Comparison of ENCODE assay signal across 8 cellular contexts in the genomic region with DNA sequence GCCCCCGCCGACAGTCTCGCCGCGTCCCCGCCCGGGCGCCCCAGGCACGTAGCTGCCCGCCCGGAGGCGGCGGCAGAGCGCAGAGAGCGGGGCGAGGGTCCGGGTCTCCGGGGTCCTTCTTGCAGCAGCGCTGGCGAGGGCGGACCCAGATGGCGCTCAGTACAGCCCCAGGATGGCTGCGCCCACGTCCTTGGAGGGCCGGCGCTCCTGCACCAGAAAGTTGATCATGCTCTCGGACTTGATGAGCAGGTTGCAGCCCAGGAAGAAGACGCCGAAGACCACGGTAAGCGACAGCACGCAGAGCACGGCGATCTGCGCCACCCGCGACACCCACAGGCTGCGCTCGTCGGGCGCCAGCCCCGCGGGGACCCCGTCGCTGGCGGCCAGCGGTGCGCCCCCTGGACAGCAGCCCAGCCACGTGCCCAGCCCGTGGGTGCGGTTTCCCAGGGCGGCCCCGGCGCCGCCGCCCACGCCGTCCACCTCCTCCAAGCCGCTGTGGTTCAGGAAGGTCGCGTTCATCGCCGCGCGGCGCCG. TPM values are rescaled to one million over a fixed set of nuclear protein-coding genes. Genes with fewer than 3 reads are reported as not detected.
DNase-seq lines count a peak whose midpoint lies in the region; ATAC-seq and TF ChIP-seq lines count a peak whose summit lies in the region.

No MANE protein-coding gene starts in this region.

- peaks cover 46% of the 10 kb centered on the region for H3K27me3 Mint-ChIP-seq in activated T-helper 2 cell treated with anti-CD3 and anti-CD28 coated beads, Interferon-gamma antibody, Interleukin-2, Interleukin-4, amounts not matched to agents 10 μg/mL and 5 μg/mL and 100 μg/mL, durations not matched to agents 14 hours and 24 hours and 36 hours (ENCODE audit: low read depth)

- no CpG with 5 or more reads among the region's 67 CpGs for WGBS in iPS DF 6.9 (ENCODE audit: insufficient coverage, insufficient read length)
- WGBS in spleen, 5 donors, result 1 to 3% (median 1%) methylated on average over 34 to 67 of the region's 67 CpGs

- no peaks in the 10 kb centered on the region for H3K9me3 Mint-ChIP-seq in activated T-helper 2 cell treated with anti-CD3 and anti-CD28 coated beads, Interferon-gamma antibody, Interleukin-2, Interleukin-4, amounts not matched to agents 10 μg/mL and 5 μg/mL and 100 μg/mL, durations not matched to agents 14 hours and 24 hours and 36 hours

- TF ChIP-seq CTCF in spleen (IDR thresholded peaks at IDR 0.05 in 8 of 11, conservative IDR thresholded peaks at IDR 0.05 in 3 of 11), result no peak

- H3K36me3 ChIP-seq in iPS DF 6.9 (ENCODE audit: control insufficient read depth, insufficient read depth, low read length), result no peaks in the 10 kb centered on the region; the same call in 1 of the 2 replicates
- no peaks in the 10 kb centered on the region for H3K36me3 ChIP-seq in spleen

- no peak overlapping the region for H3K27ac Mint-ChIP-seq in activated T-helper 2 cell treated with anti-CD3 and anti-CD28 coated beads, Interferon-gamma antibody, Interleukin-2, Interleukin-4, amounts not matched to agents 10 μg/mL and 5 μg/mL and 100 μg/mL, durations not matched to agents 14 hours and 24 hours and 36 hours

- ATAC-seq in GM18519 (IDR thresholded peaks at IDR 0.05; ENCODE audit: low FRiP score, unreplicated experiment), result no peak
- no peak for ATAC-seq in GM18517 (IDR thresholded peaks at IDR 0.05; ENCODE audit: unreplicated experiment)

- intact Hi-C loops in activated T-helper 2 cell treated with anti-CD3 and anti-CD28 coated beads, Interferon-gamma antibody, Interleukin-2, Interleukin-4, amounts not matched to agents 10 μg/mL and 5 μg/mL and 100 μg/mL, durations not matched to agents 14 hours and 24 hours and 36 hours (cut with micrococcal nuclease), result no loop called here
- intact Hi-C loops in spleen (cut with DNase I; ENCODE audit: low total_unique reads), result no loop called here

- H3K9me3 ChIP-seq in iPS DF 6.9 (ENCODE audit: control insufficient read depth, insufficient read depth, low read length), result no peaks in the 10 kb centered on the region
- no peaks in the 10 kb centered on the region for H3K9me3 ChIP-seq in spleen

- H3K27ac ChIP-seq in iPS DF 6.9 (ENCODE audit: low read length) (no peak overlapping the region), spleen (no peak overlapping the region)

- peak; percentile 21 for DNase-seq in activated CD4-positive, alpha-beta T cell treated with anti-CD3 and anti-CD28 coated beads for 48 hours
- no peak for DNase-seq in activated CD4-positive, alpha-beta T cell treated with anti-CD3 and anti-CD28 coated beads for 4 hours
- no peak for DNase-seq in activated T-helper 2 cell treated with anti-CD3 and anti-CD28 coated beads, Interferon-gamma antibody, Interleukin-2, Interleukin-4, amounts not matched to agents 10 μg/mL and 5 μg/mL and 100 μg/mL, durations not matched to agents 14 hours and 24 hours and 36 hours (ENCODE audit: low spot score)
- DNase-seq in iPS DF 6.9 (ENCODE audit: low read depth, low spot score) (no peak), spleen (no peak), middle frontal gyrus (ENCODE audit: extremely low spot score, low spot score) (no peak)

- peaks cover 3% of the 10 kb centered on the region for H3K36me3 Mint-ChIP-seq in activated T-helper 2 cell treated with anti-CD3 and anti-CD28 coated beads, Interferon-gamma antibody, Interleukin-2, Interleukin-4, amounts not matched to agents 10 μg/mL and 5 μg/mL and 100 μg/mL, durations not matched to agents 14 hours and 24 hours and 36 hours (ENCODE audit: low read depth)

- H3K27me3 ChIP-seq in iPS DF 6.9 (ENCODE audit: control insufficient read depth, insufficient read depth, low read length) (peaks cover 8% of the 10 kb centered on the region; the same call in 1 of the 2 replicates), spleen (replicated peaks in 1 of 7) (peaks cover 0 to 58% (median 38%) of the 10 kb centered on the region in 7 donors)

- peak overlapping the region; percentile 57 for H3K4me3 Mint-ChIP-seq in activated T-helper 2 cell treated with anti-CD3 and anti-CD28 coated beads, Interferon-gamma antibody, Interleukin-2, Interleukin-4, amounts not matched to agents 10 μg/mL and 5 μg/mL and 100 μg/mL, durations not matched to agents 14 hours and 24 hours and 36 hours (ENCODE audit: low read depth)

- H3K4me1 ChIP-seq in iPS DF 6.9 (ENCODE audit: control insufficient read depth, insufficient read depth, low read length), result peaks cover 5% of the 10 kb centered on the region; the same call in 1 of the 2 replicates
- H3K4me1 ChIP-seq in spleen, result peaks cover 17 to 25% (median 21%) of the 10 kb centered on the region in 6 donors

- TF ChIP-seq POLR2A in spleen (IDR thresholded peaks at IDR 0.05), result no peak

- H3K4me3 ChIP-seq in iPS DF 6.9 (ENCODE audit: low read length) (peak overlapping the region; percentile 47), spleen (peak overlapping the region; percentile 38 to 77 (median 54))

- H3K4me1 Mint-ChIP-seq in activated T-helper 2 cell treated with anti-CD3 and anti-CD28 coated beads, Interferon-gamma antibody, Interleukin-2, Interleukin-4, amounts not matched to agents 10 μg/mL and 5 μg/mL and 100 μg/mL, durations not matched to agents 14 hours and 24 hours and 36 hours (ENCODE audit: low read depth), result peaks cover 8% of the 10 kb centered on the region

RNA-seq across cellular contexts. Expression of a gene that starts 0.5 kb away (rescaled TPM):
- total RNA-seq in activated T-helper 2 cell treated with anti-CD3 and anti-CD28 coated beads, Interferon-gamma antibody, Interleukin-2, Interleukin-4, amounts not matched to agents 10 μg/mL and 5 μg/mL and 100 μg/mL, durations not matched to agents 14 hours and 24 hours and 36 hours, result not detected in 2 replicates
- total RNA-seq in spleen, result not detected
- polyA plus RNA-seq in spleen, result not detected

RNA-seq across cellular contexts. Expression of a gene that starts 55.6 kb away (rescaled TPM):
- total RNA-seq in activated T-helper 2 cell treated with anti-CD3 and anti-CD28 coated beads, Interferon-gamma antibody, Interleukin-2, Interleukin-4, amounts not matched to agents 10 μg/mL and 5 μg/mL and 100 μg/mL, durations not matched to agents 14 hours and 24 hours and 36 hours, result 53.9 and 60.4 TPM in 2 replicates
- total RNA-seq in spleen, result 100 to 1,000 TPM in 1 of 7 donors, 10 to 100 TPM in 6; 63.7 to 114 (median 87.2) TPM
- 10 to 100 TPM; 19.2 to 35.2 (median 19.8) TPM for polyA plus RNA-seq in spleen
